ENCODE assay signal across 8 cellular contexts in genomic region chr3:61181874-61182273, GRCh38.
DNase-seq lines count a peak whose midpoint lies in the region; ATAC-seq and TF ChIP-seq lines count a peak whose summit lies in the region.

No MANE protein-coding gene starts in this region.

- DNase-seq in stimulated activated CD4-positive, alpha-beta T cell treated with anti-CD3 and anti-CD28 coated beads, Interleukin-15, amount 100 ng/mL, for 24 hours: peak; percentile 10
- no peak for DNase-seq in stimulated activated CD4-positive, alpha-beta T cell treated with anti-CD3 and anti-CD28 coated beads, Interleukin-4, amount 100 ng/mL, for 24 hours
- DNase-seq in RPMI7951 (ENCODE audit: low read depth) (peak; percentile 95), lower lobe of right lung (no peak), WERI-Rb-1 (no peak), type B pancreatic cell (ENCODE audit: extremely low spot score, unreplicated experiment) (no peak), NCI-H82 (lab: John Stamatoyannopoulos, UW) (no peak)

- no peak for TF ChIP-seq CTCF in lower lobe of right lung (IDR thresholded peaks at IDR 0.05)
- no peak for TF ChIP-seq CTCF in WERI-Rb-1 (IDR thresholded peaks at IDR 0.05; ENCODE audit: low read depth, low read length)
- no peak for TF ChIP-seq CTCF in type B pancreatic cell (conservative IDR thresholded peaks at IDR 0.05)

- H3K9me3 Mint-ChIP-seq in type B pancreatic cell: no peaks in the 10 kb centered on the region

- H3K36me3 ChIP-seq in lower lobe of right lung: no peaks in the 10 kb centered on the region
- H3K36me3 ChIP-seq in WERI-Rb-1: no peaks in the 10 kb centered on the region

- no peaks in the 10 kb centered on the region for H3K36me3 Mint-ChIP-seq in type B pancreatic cell

- H3K4me1 Mint-ChIP-seq in type B pancreatic cell (ENCODE audit: unreplicated experiment): peaks cover 21% of the 10 kb centered on the region

- H3K27ac ChIP-seq in lower lobe of right lung: no peak overlapping the region
- H3K27ac ChIP-seq in WERI-Rb-1: no peak overlapping the region

- intact Hi-C loops in lower lobe of right lung (cut with DNase I): no loop called here

- H3K27me3 Mint-ChIP-seq in type B pancreatic cell: no peaks in the 10 kb centered on the region

- H3K4me3 ChIP-seq in lower lobe of right lung (no peak overlapping the region), WERI-Rb-1 (ENCODE audit: low read depth, low read length) (no peak overlapping the region)

- no peak overlapping the region for H3K27ac Mint-ChIP-seq in type B pancreatic cell

- H3K9me3 ChIP-seq in lower lobe of right lung (no peaks in the 10 kb centered on the region), WERI-Rb-1 (ENCODE audit: severe bottlenecking) (no peaks in the 10 kb centered on the region)

- ATAC-seq in HG03025 (IDR thresholded peaks at IDR 0.05; ENCODE audit: low FRiP score, unreplicated experiment) (peak; percentile 93), lower lobe of right lung (peak; percentile 52 to 61)

- no peak overlapping the region for H3K4me3 Mint-ChIP-seq in type B pancreatic cell

- H3K4me1 ChIP-seq in lower lobe of right lung: no peaks in the 10 kb centered on the region

- H3K27me3 ChIP-seq in lower lobe of right lung (ENCODE audit: low read depth) (no peaks in the 10 kb centered on the region), WERI-Rb-1 (ENCODE audit: insufficient read depth, low read depth, severe bottlenecking) (no peaks in the 10 kb centered on the region)

Comparison
In these comparisons a context has a peak if more than half of its experiments do, and no peak if none do; other contexts are left out.
1. DNase-seq: peak in stimulated activated CD4-positive, alpha-beta T cell treated with anti-CD3 and anti-CD28 coated beads, Interleukin-15, amount 100 ng/mL, for 24 hours (single experiment) and RPMI7951 (single experiment); none in stimulated activated CD4-positive, alpha-beta T cell treated with anti-CD3 and anti-CD28 coated beads, Interleukin-4, amount 100 ng/mL, for 24 hours (single experiment), lower lobe of right lung (single experiment), WERI-Rb-1 (single experiment), type B pancreatic cell (single experiment) and NCI-H82 (single experiment).